In genomic region chr5:151661968-151662732, GRCh38 we compare ENCODE assay signal across 8 cellular contexts. TPM values are rescaled to one million over a fixed set of nuclear protein-coding genes. Genes with fewer than 3 reads are reported as not detected.
DNase-seq lines count a peak whose midpoint lies in the region; ATAC-seq and TF ChIP-seq lines count a peak whose summit lies in the region.

No MANE protein-coding gene starts in this region.

- no peak for TF ChIP-seq CTCF in fibroblast of villous mesenchyme (IDR thresholded peaks at IDR 0.05; ENCODE audit: insufficient read depth, low read depth, low read length)

- ATAC-seq in GM18498 (IDR thresholded peaks at IDR 0.05; ENCODE audit: unreplicated experiment), result peak; percentile 67
- ATAC-seq in GM21526 (IDR thresholded peaks at IDR 0.05; ENCODE audit: low FRiP score, unreplicated experiment), result peak; percentile 57
- ATAC-seq in HG03342 (IDR thresholded peaks at IDR 0.05; ENCODE audit: unreplicated experiment), result peak; percentile 70

- DNase-seq in fibroblast of villous mesenchyme (ENCODE audit: low read depth) (peak; percentile 23), DMS153 (lab: John Stamatoyannopoulos, UW) (no peak)
- no peak for DNase-seq in activated CD4-positive, alpha-beta T cell treated with anti-CD3 and anti-CD28 coated beads for 48 hours
- DNase-seq in stimulated activated naive CD4-positive, alpha-beta T cell treated with Interleukin-2 at 50 U/mL for 16 hours (lab: John Stamatoyannopoulos, UW), result no peak
- DNase-seq in stimulated activated CD8-positive, alpha-beta memory T cell treated with anti-CD3 and anti-CD28 coated beads, Interleukin-4, amount 100 ng/mL, for 48 hours, result no peak

- no peak overlapping the region for H3K4me3 ChIP-seq in fibroblast of villous mesenchyme (ENCODE audit: low read depth, low read length)

RNA-seq across cellular contexts. Expression of gene SPARC, which starts 24.6 kb away (rescaled TPM):
- 1,969 and 2,230 TPM in 2 replicates for total RNA-seq in fibroblast of villous mesenchyme
